ENCODE assay signal across 2 cellular contexts in the genomic region with DNA sequence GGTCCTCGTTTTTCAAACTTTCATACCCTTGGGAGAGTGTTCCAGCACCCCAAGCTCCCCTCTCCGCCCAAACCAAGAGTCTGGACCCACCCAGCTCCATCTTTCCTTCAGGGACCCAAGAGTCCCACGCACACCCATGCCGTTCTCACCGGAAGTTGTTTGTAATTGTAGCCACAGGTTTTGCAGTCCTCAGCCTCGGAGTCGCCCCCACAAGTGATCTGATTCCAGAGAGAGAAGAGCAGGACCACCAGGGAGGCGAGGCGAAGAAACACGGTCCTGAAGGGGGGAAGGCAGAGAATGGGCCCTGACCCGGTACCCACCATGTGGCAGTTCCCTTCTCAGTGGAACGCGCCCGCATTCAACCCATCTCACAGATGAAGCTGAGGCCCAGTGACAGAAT.
TF ChIP-seq lines count a peak whose summit lies in the region.

No MANE protein-coding gene starts in this region.

TF ChIP-seq in GM23338, 12 proteins besides CTCF, POLR2A, EP300 and RAD21:
- TF ChIP-seq NANOG (IDR thresholded peaks at IDR 0.05; ENCODE audit: borderline replicate concordance) (no peak), CREB1 (CRISPR knock-in tag; IDR thresholded peaks at IDR 0.05; ENCODE audit: low read depth) (no peak), EZH2 (IDR thresholded peaks at IDR 0.05; ENCODE audit: low read depth, unreplicated experiment) (no peak)

TF ChIP-seq in GM12878, 131 proteins besides CTCF, POLR2A, EP300 and RAD21:
- no peak for TF ChIP-seq SP1 (IDR thresholded peaks at IDR 0.05; ENCODE audit: low read depth, low read length)
- TF ChIP-seq RCOR1 (conservative IDR thresholded peaks at IDR 0.05; ENCODE audit: low read depth, low read length) = no peak
- TF ChIP-seq BCL3 (IDR thresholded peaks at IDR 0.05; ENCODE audit: borderline replicate concordance, insufficient read depth, low read depth, low read length, poor library complexity, severe bottlenecking) = no peak
- no peak for TF ChIP-seq MEF2A (IDR thresholded peaks at IDR 0.05; ENCODE audit: insufficient read depth, low read depth, low read length)
- TF ChIP-seq TBL1XR1 (IDR thresholded peaks at IDR 0.05; ENCODE audit: low read depth, low read length) = no peak
- no peak for TF ChIP-seq SMARCA5 (IDR thresholded peaks at IDR 0.05)
- no peak for TF ChIP-seq POLR2AphosphoS2 (IDR thresholded peaks at IDR 0.05; ENCODE audit: low read depth, low read length)
- TF ChIP-seq, protein P1, sequence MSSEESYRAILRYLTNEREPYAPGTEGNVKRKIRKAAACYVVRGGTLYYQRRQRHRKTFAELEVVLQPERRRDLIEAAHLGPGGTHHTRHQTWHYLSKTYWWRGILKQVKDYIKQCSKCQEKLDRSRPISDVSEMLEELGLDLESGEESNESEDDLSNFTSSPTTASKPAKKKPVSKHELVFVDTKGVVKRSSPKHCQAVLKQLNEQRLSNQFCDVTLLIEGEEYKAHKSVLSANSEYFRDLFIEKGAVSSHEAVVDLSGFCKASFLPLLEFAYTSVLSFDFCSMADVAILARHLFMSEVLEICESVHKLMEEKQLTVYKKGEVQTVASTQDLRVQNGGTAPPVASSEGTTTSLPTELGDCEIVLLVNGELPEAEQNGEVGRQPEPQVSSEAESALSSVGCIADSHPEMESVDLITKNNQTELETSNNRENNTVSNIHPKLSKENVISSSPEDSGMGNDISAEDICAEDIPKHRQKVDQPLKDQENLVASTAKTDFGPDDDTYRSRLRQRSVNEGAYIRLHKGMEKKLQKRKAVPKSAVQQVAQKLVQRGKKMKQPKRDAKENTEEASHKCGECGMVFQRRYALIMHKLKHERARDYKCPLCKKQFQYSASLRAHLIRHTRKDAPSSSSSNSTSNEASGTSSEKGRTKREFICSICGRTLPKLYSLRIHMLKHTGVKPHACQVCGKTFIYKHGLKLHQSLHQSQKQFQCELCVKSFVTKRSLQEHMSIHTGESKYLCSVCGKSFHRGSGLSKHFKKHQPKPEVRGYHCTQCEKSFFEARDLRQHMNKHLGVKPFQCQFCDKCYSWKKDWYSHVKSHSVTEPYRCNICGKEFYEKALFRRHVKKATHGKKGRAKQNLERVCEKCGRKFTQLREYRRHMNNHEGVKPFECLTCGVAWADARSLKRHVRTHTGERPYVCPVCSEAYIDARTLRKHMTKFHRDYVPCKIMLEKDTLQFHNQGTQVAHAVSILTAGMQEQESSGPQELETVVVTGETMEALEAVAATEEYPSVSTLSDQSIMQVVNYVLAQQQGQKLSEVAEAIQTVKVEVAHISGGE (CRISPR knock-in tag; IDR thresholded peaks at IDR 0.05) = no peak
